In the genomic region with DNA sequence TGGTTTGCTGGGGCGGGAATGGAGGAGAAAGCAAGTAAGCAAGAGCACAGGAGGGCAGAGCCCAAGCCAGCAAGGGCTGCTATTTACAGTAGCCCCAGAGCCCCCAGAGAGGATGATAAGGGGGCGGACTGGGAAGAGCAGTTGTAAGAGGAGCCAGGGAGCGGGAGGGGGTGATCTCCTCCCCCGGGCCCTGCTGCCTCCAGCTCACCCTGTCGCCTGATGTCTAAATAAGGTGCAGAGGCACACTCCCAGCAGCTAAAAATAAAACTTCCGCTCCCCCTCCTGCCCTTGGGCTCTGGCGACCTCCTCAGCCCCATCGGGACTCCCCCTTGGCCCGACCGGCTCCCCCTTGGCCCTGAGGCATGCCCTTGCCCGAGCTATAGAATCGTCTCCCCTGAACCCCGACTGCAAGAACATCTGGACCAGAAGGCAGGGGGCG, we compare ENCODE assay signal across 8 cellular contexts. TPM values are rescaled to one million over a fixed set of nuclear protein-coding genes. Genes with fewer than 3 reads are reported as not detected.
DNase-seq lines count a peak whose midpoint lies in the region; ATAC-seq, FAIRE-seq and TF ChIP-seq lines count a peak whose summit lies in the region.

No MANE protein-coding gene starts in this region.

- H3K36me3 ChIP-seq in gastrocnemius medialis = no peaks in the 10 kb centered on the region

- H3K4me3 ChIP-seq in coronary artery (peak overlapping the region; percentile 64), gastrocnemius medialis (peak overlapping the region; percentile 49 to 57 (median 55))

- H3K27me3 ChIP-seq in gastrocnemius medialis = no peaks in the 10 kb centered on the region

- DNase-seq in coronary artery (ENCODE audit: low spot score) (no peak), gastrocnemius medialis (peak; percentile 76 to 90), DMS114 treated with DMSO at 0.1 percent for 48 hours (lab: John Stamatoyannopoulos, UW; ENCODE audit: unreplicated experiment) (no peak), RCC 7860 (ENCODE audit: low spot score) (no peak)
- no peak for DNase-seq in activated T-helper 2 cell treated with anti-CD3 and anti-CD28 coated beads, Interferon-gamma antibody, Interleukin-2, Interleukin-4, amounts not matched to agents 10 μg/mL and 5 μg/mL and 100 μg/mL, durations not matched to agents 14 hours and 24 hours and 36 hours (ENCODE audit: low spot score)

- no peak for FAIRE-seq in RCC 7860 (lab: Jason Lieb, UNC)

- H3K27ac ChIP-seq in coronary artery (peak overlapping the region; percentile 68 to 76), gastrocnemius medialis (peak overlapping the region; percentile 88 to 93 (median 91))

- in situ Hi-C loops in gastrocnemius medialis (cut with MboI; ENCODE audit: low sequenced_read_pairs in 4 of 4) = loop anchor here (5.0 to 25.0 kb wide), 3 partner anchors 101 to 114 kb away; no protein-coding TSS in a partner anchor

- H3K36me3 Mint-ChIP-seq in activated T-helper 2 cell treated with anti-CD3 and anti-CD28 coated beads, Interferon-gamma antibody, Interleukin-2, Interleukin-4, amounts not matched to agents 10 μg/mL and 5 μg/mL and 100 μg/mL, durations not matched to agents 14 hours and 24 hours and 36 hours (ENCODE audit: low read depth) = no peaks in the 10 kb centered on the region

- intact Hi-C loops in gastrocnemius medialis (cut with DNase I; ENCODE audit: low total_unique reads) = loop anchor here (1.0 to 5.0 kb wide), 4 partner anchors 16 to 201 kb away; no protein-coding TSS in a partner anchor
- intact Hi-C loops in activated T-helper 2 cell treated with anti-CD3 and anti-CD28 coated beads, Interferon-gamma antibody, Interleukin-2, Interleukin-4, amounts not matched to agents 10 μg/mL and 5 μg/mL and 100 μg/mL, durations not matched to agents 14 hours and 24 hours and 36 hours (cut with micrococcal nuclease) = no loop called here

- peaks cover 29 to 37% of the 10 kb centered on the region in 2 donors for H3K4me1 ChIP-seq in gastrocnemius medialis

- no peak overlapping the region for H3K4me3 Mint-ChIP-seq in activated T-helper 2 cell treated with anti-CD3 and anti-CD28 coated beads, Interferon-gamma antibody, Interleukin-2, Interleukin-4, amounts not matched to agents 10 μg/mL and 5 μg/mL and 100 μg/mL, durations not matched to agents 14 hours and 24 hours and 36 hours (ENCODE audit: low read depth)

- no peaks in the 10 kb centered on the region for H3K9me3 ChIP-seq in gastrocnemius medialis

- peak; percentile 51 for ATAC-seq in GM18868 (IDR thresholded peaks at IDR 0.05; ENCODE audit: unreplicated experiment)
- peak; percentile 37 for ATAC-seq in HG02870 (IDR thresholded peaks at IDR 0.05; ENCODE audit: unreplicated experiment)
- ATAC-seq in gastrocnemius medialis = peak; percentile 78 to 84
- ATAC-seq in HG03045 (IDR thresholded peaks at IDR 0.05; ENCODE audit: unreplicated experiment) = no peak

- no peaks in the 10 kb centered on the region for H3K9me3 Mint-ChIP-seq in activated T-helper 2 cell treated with anti-CD3 and anti-CD28 coated beads, Interferon-gamma antibody, Interleukin-2, Interleukin-4, amounts not matched to agents 10 μg/mL and 5 μg/mL and 100 μg/mL, durations not matched to agents 14 hours and 24 hours and 36 hours

- H3K27me3 Mint-ChIP-seq in activated T-helper 2 cell treated with anti-CD3 and anti-CD28 coated beads, Interferon-gamma antibody, Interleukin-2, Interleukin-4, amounts not matched to agents 10 μg/mL and 5 μg/mL and 100 μg/mL, durations not matched to agents 14 hours and 24 hours and 36 hours (ENCODE audit: low read depth) = no peaks in the 10 kb centered on the region

- H3K4me1 Mint-ChIP-seq in activated T-helper 2 cell treated with anti-CD3 and anti-CD28 coated beads, Interferon-gamma antibody, Interleukin-2, Interleukin-4, amounts not matched to agents 10 μg/mL and 5 μg/mL and 100 μg/mL, durations not matched to agents 14 hours and 24 hours and 36 hours (ENCODE audit: low read depth) = peaks cover 17% of the 10 kb centered on the region

- peak; percentile 34 to 58 for TF ChIP-seq POLR2A in gastrocnemius medialis (IDR thresholded peaks at IDR 0.05)

- TF ChIP-seq CTCF in coronary artery (IDR thresholded peaks at IDR 0.05) (no peak), gastrocnemius medialis (IDR thresholded peaks at IDR 0.05 in 4 of 5, conservative IDR thresholded peaks at IDR 0.05 in 1 of 5) (no peak)

- no peak overlapping the region for H3K27ac Mint-ChIP-seq in activated T-helper 2 cell treated with anti-CD3 and anti-CD28 coated beads, Interferon-gamma antibody, Interleukin-2, Interleukin-4, amounts not matched to agents 10 μg/mL and 5 μg/mL and 100 μg/mL, durations not matched to agents 14 hours and 24 hours and 36 hours

RNA-seq across cellular contexts. Expression of gene CCDC69, which starts 14.4 kb away (rescaled TPM):
- 100 to 1,000 TPM in 3 of 4 donors, 10 to 100 TPM in 1; 93.4 to 128 (median 114) TPM for total RNA-seq in gastrocnemius medialis
- total RNA-seq in activated T-helper 2 cell treated with anti-CD3 and anti-CD28 coated beads, Interferon-gamma antibody, Interleukin-2, Interleukin-4, amounts not matched to agents 10 μg/mL and 5 μg/mL and 100 μg/mL, durations not matched to agents 14 hours and 24 hours and 36 hours = 29.8 and 31.4 TPM in 2 replicates

RNA-seq across cellular contexts. Expression of gene GM2A, which starts 14.7 kb away (rescaled TPM):
- total RNA-seq in gastrocnemius medialis = 1 to 10 TPM; 5.0 to 7.2 (median 5.7) TPM
- 20.4 and 20.9 TPM in 2 replicates for total RNA-seq in activated T-helper 2 cell treated with anti-CD3 and anti-CD28 coated beads, Interferon-gamma antibody, Interleukin-2, Interleukin-4, amounts not matched to agents 10 μg/mL and 5 μg/mL and 100 μg/mL, durations not matched to agents 14 hours and 24 hours and 36 hours

Comparison
In these comparisons a context has a peak if more than half of its experiments do, and no peak if none do; other contexts are left out.
1. DNase-seq: peak in gastrocnemius medialis (2 of 2); none in coronary artery (single experiment), DMS114 treated with DMSO at 0.1 percent for 48 hours (single experiment), RCC 7860 (single experiment) and activated T-helper 2 cell treated with anti-CD3 and anti-CD28 coated beads, Interferon-gamma antibody, Interleukin-2, Interleukin-4, amounts not matched to agents 10 μg/mL and 5 μg/mL and 100 μg/mL, durations not matched to agents 14 hours and 24 hours and 36 hours (single experiment).